Comparison of ENCODE assay signal across 12 cellular contexts in the genomic region with DNA sequence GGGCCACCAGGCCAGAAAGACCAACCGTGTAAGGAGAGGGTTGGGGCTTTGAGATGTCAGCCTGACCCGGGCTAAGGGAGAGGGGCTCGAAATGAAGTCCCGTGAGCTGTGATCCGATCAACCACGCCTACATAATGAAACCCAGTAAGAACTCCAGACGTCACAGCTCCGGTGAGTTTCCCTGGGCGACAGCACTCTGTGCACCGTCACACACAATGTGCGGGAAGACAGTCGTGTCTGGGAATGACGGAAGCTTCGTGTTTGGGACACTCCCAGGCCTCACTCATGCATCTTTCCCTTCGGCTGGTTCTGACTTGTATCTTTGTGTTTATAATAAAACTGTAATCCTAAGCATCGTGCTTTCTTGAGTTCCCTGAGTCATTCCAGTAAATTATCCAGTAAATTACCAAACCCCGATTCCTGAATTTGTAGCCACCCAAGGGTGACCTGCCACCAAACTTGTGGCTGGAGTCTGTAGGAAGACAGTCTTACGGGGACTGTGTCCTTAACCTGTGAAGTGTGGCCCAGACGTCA. TPM values are rescaled to one million over a fixed set of nuclear protein-coding genes. Genes with fewer than 3 reads are reported as not detected.
A peak's percentile ranks its signal among the peaks of the same experiment; 100 is the strongest.
DNase-seq lines count a peak whose midpoint lies in the region; FAIRE-seq and TF ChIP-seq lines count a peak whose summit lies in the region.
"Had no signal": no experiment of that assay in that cellular context is flagged by ENCODE, and none has a peak within 500 bp of the region (broad histone marks: within the 10 kb centered on the region; RNA-seq: fewer than 3 reads in every experiment).

No MANE protein-coding gene starts in this region.

- TF ChIP-seq POLR2A in GM12891 (IDR thresholded peaks at IDR 0.05; ENCODE audit: low read depth, low read length): no peak

- peaks cover 2% of the 10 kb centered on the region for H3K27me3 Mint-ChIP-seq in endothelial cell (ENCODE audit: unreplicated experiment)

- no TSS peak for BruUV-seq in PC-9 (replicated peaks; lab: Mats Ljungman, UMichigan)

- H2AFZ ChIP-seq in PC-9 (no peak overlapping the region), Karpas-422 (ENCODE audit: low read length) (no peak overlapping the region)

- H3K36me3 ChIP-seq in PC-9 (ENCODE audit: low read depth): no peaks in the 10 kb centered on the region
- no peaks in the 10 kb centered on the region for H3K36me3 ChIP-seq in Karpas-422 (ENCODE audit: insufficient read depth, low read length)
- H3K36me3 ChIP-seq: BLaER1 treated with 17β-estradiol and CSF1 and Interleukin-3, amounts not matched to agents 10 nM and 100 nM had no signal

- no peak for TF ChIP-seq CTCF in AG10803 (conservative IDR thresholded peaks at IDR 0.05; ENCODE audit: low read length)
- TF ChIP-seq CTCF in endothelial cell (IDR thresholded peaks at IDR 0.05; ENCODE audit: unreplicated experiment): no peak
- no peak for TF ChIP-seq CTCF in PC-9 (conservative IDR thresholded peaks at IDR 0.05)

- H3K4me2 ChIP-seq in PC-9 (no peak overlapping the region), Karpas-422 (ENCODE audit: low read depth, low read length, poor library complexity, severe bottlenecking) (no peak overlapping the region)

- 73 to 76% (median 74%) methylated on average over 19 of the region's 19 CpGs for WGBS in adipose tissue, 3 donors

- no peak overlapping the region for H3K4me3 ChIP-seq in AG10803 (ENCODE audit: low read length)
- H3K4me3 ChIP-seq in PC-9: no peak overlapping the region
- H3K4me3 ChIP-seq in Karpas-422 (ENCODE audit: low read length): no peak overlapping the region
- H3K4me3 ChIP-seq: BLaER1 treated with 17β-estradiol and CSF1 and Interleukin-3, amounts not matched to agents 10 nM and 100 nM had no signal

- POLR2A ChIA-PET in PC-9 (lab: Charles Lee; ENCODE audit: unreplicated experiment): no interaction called here

- H3K9me3 Mint-ChIP-seq in endothelial cell (ENCODE audit: unreplicated experiment): no peaks in the 10 kb centered on the region

- intact Hi-C loops in PC-9 (cut with micrococcal nuclease; ENCODE audit: unreplicated experiment): loop anchor here (5.0 kb wide), 1 partner anchor 654 kb away; no protein-coding TSS in a partner anchor

- no peak overlapping the region for H3K4me3 Mint-ChIP-seq in endothelial cell (ENCODE audit: unreplicated experiment)
- H3K4me3 Mint-ChIP-seq: central memory CD8-positive, alpha-beta T cell; T-helper 17 cell had no signal

- peaks cover 12% of the 10 kb centered on the region; the same call in 1 of the 2 replicates for H3F3A ChIP-seq in PC-9 (ENCODE audit: insufficient read depth, low read depth)

- no peaks in the 10 kb centered on the region for H3K27me3 ChIP-seq in PC-9 (ENCODE audit: insufficient read depth, low read depth)
- no peaks in the 10 kb centered on the region for H3K27me3 ChIP-seq in Karpas-422 (ENCODE audit: low read length)
- H3K27me3 ChIP-seq: BLaER1 treated with 17β-estradiol and CSF1 and Interleukin-3, amounts not matched to agents 10 nM and 100 nM had no signal

- H3K9ac ChIP-seq in Karpas-422 (ENCODE audit: low read length): no peak overlapping the region

- H3K27ac Mint-ChIP-seq in endothelial cell (ENCODE audit: unreplicated experiment): no peak overlapping the region
- H3K27ac Mint-ChIP-seq: T-helper 17 cell had no signal

- no peak for FAIRE-seq in GM12891 (lab: Jason Lieb, UNC)

- peaks cover 7% of the 10 kb centered on the region for H3K4me1 ChIP-seq in PC-9 (replicated peaks; ENCODE audit: insufficient read depth)
- no peaks in the 10 kb centered on the region for H3K4me1 ChIP-seq in Karpas-422 (ENCODE audit: low read length)

- no peaks in the 10 kb centered on the region for H3K4me1 Mint-ChIP-seq in endothelial cell (ENCODE audit: unreplicated experiment)
- H3K4me1 Mint-ChIP-seq: central memory CD8-positive, alpha-beta T cell; T-helper 17 cell had no signal

- peak overlapping the region; percentile 80 for H3K27ac ChIP-seq in adipose tissue (ENCODE audit: low read depth, low read length)
- H3K27ac ChIP-seq in PC-9: no peak overlapping the region
- no peak overlapping the region for H3K27ac ChIP-seq in Karpas-422 (ENCODE audit: low read length)
- H3K27ac ChIP-seq: BLaER1 treated with 17β-estradiol and CSF1 and Interleukin-3, amounts not matched to agents 10 nM and 100 nM had no signal

- CTCF ChIA-PET in PC-9 (lab: Charles Lee): interaction anchor here (0.6 kb wide), 1 partner anchor 47 kb away, joined by 3 read pairs; no protein-coding TSS in a partner anchor

- H3K79me2 ChIP-seq in PC-9 (ENCODE audit: low read depth) (no peaks in the 10 kb centered on the region), Karpas-422 (ENCODE audit: low read length) (no peaks in the 10 kb centered on the region)

- H3K9me3 ChIP-seq in PC-9 (ENCODE audit: insufficient read depth, low read depth) (peaks cover 10% of the 10 kb centered on the region), Karpas-422 (ENCODE audit: low read length) (no peaks in the 10 kb centered on the region)

- DNase-seq in AG10803 (ENCODE audit: low read depth) (peak; percentile 76), hepatic stellate cell (ENCODE audit: low spot score) (peak; percentile 83), renal cortical epithelial cell (ENCODE audit: low read depth) (peak; percentile 49), GM12891 (ENCODE audit: insufficient read length, low spot score) (no peak), endothelial cell (ENCODE audit: low spot score) (no peak), PC-9 (no peak), Karpas-422 (no peak)
- DNase-seq: T-helper 17 cell had no signal

- H4K20me1 ChIP-seq in PC-9 (ENCODE audit: insufficient read depth) (no peaks in the 10 kb centered on the region), Karpas-422 (ENCODE audit: insufficient read depth, low read depth, low read length) (no peaks in the 10 kb centered on the region)
- H4K20me1 ChIP-seq: BLaER1 treated with 17β-estradiol and CSF1 and Interleukin-3, amounts not matched to agents 10 nM and 100 nM had no signal

- H3K9me2 ChIP-seq in PC-9 (ENCODE audit: insufficient read depth) (no peaks in the 10 kb centered on the region), Karpas-422 (replicated peaks; ENCODE audit: insufficient read depth, low read length) (no peaks in the 10 kb centered on the region)

- peaks cover 2% of the 10 kb centered on the region for H3K36me3 Mint-ChIP-seq in endothelial cell (ENCODE audit: low read depth, unreplicated experiment)

TF ChIP-seq in GM12891, 5 proteins besides CTCF, POLR2A, EP300 and RAD21:
- TF ChIP-seq POU2F2 (IDR thresholded peaks at IDR 0.05; ENCODE audit: low read depth, low read length) (no peak), POLR2AphosphoS5 (IDR thresholded peaks at IDR 0.05; ENCODE audit: low read depth, low read length) (no peak), PAX5 (IDR thresholded peaks at IDR 0.05; ENCODE audit: insufficient read depth, low read length, severe bottlenecking) (no peak), TAF1 (IDR thresholded peaks at IDR 0.05; ENCODE audit: low read depth, low read length) (no peak), SPI1 (IDR thresholded peaks at IDR 0.05; ENCODE audit: low read depth, low read length) (no peak)
TF ChIP-seq in GM12891: peak in this region for 0.

RNA-seq across cellular contexts. Expression of a gene that starts 44.2 kb away (rescaled TPM):
- under 1 TPM; 0.08 to 0.67 (median 0.43) TPM for polyA plus RNA-seq in adipose tissue
- total RNA-seq in renal cortical epithelial cell (1.5 and 1.7 TPM in 2 replicates), endothelial cell (ENCODE audit: unreplicated experiment) (6.4 TPM), PC-9 (2021) (0.94 and 1.6 TPM in 2 replicates)
- polyA plus RNA-seq in GM12891 (2012; ENCODE audit: low read depth, missing spikeins): not detected
- total RNA-seq in Karpas-422 (2014; rRNA removed; shearing (Covaris generic); ENCODE audit: low replicate concordance): not detected in 2 replicates
- total RNA-seq: pulmonary artery endothelial cell, T-helper 17 cell had no signal

Comparison
In these comparisons a context has a peak if more than half of its experiments do, and no peak if none do; other contexts are left out.
1. DNase-seq: peak in AG10803 (single experiment), hepatic stellate cell (single experiment) and renal cortical epithelial cell (single experiment); none in GM12891 (single experiment), endothelial cell (single experiment), PC-9 (0 of 2) and Karpas-422 (single experiment).